Comparison of ENCODE assay signal across 4 cellular contexts in the genomic region with DNA sequence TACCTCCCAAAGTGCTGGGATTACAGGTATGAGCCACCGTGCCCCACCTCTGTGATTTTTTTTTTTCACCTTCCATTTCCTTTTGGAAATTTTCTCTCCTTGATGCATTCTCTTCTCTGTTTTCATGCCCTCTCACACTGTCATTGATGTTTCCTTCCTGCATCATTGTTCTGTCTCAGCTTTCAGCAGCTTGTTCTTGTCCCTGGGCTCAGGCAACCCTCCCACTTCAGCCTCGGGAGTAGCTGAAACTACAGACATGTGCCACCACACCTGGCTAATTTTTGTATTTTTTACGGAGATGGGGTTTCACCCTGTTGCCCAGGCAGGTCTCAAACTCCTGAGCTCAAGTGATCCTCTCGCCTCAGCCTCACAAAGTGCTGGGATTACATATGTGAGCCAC.
TF ChIP-seq lines count a peak whose summit lies in the region.

No MANE protein-coding gene starts in this region.

TF ChIP-seq in GM23338, 12 proteins besides CTCF, POLR2A, EP300 and RAD21 (continues in another document):
- TF ChIP-seq CREB1 (CRISPR knock-in tag; IDR thresholded peaks at IDR 0.05; ENCODE audit: low read depth) (no peak), JUNB (IDR thresholded peaks at IDR 0.05; ENCODE audit: unreplicated experiment) (no peak), REST (IDR thresholded peaks at IDR 0.05; ENCODE audit: unreplicated experiment) (no peak), POLR2AphosphoS5 (IDR thresholded peaks at IDR 0.05; ENCODE audit: low read depth) (no peak), NANOG (IDR thresholded peaks at IDR 0.05; ENCODE audit: borderline replicate concordance) (no peak)

TF ChIP-seq in HCT116, 20 proteins besides CTCF, POLR2A, EP300 and RAD21:
- TF ChIP-seq EZH2 (IDR thresholded peaks at IDR 0.05), result no peak
- no peak for TF ChIP-seq ZNF274 (IDR thresholded peaks at IDR 0.05; ENCODE audit: low read depth, low read length)
- no peak for TF ChIP-seq ELF1 (IDR thresholded peaks at IDR 0.05; ENCODE audit: borderline replicate concordance, low read depth)

TF ChIP-seq in H1, 55 proteins besides CTCF, POLR2A, EP300 and RAD21:
- TF ChIP-seq BCL11A (IDR thresholded peaks at IDR 0.05; ENCODE audit: low read depth in 2 of 2, low read length in 2 of 2) (no peak), SIN3A (conservative IDR thresholded peaks at IDR 0.05 in 1 of 2, IDR thresholded peaks at IDR 0.05 in 1 of 2; ENCODE audit: low read depth in 1 of 2, low read length in 2 of 2) (no peak), CBX8 (IDR thresholded peaks at IDR 0.05; ENCODE audit: borderline replicate concordance, low read depth, low read length) (no peak), SIX5 (IDR thresholded peaks at IDR 0.05; ENCODE audit: low read depth, low read length) (no peak), SRF (IDR thresholded peaks at IDR 0.05; ENCODE audit: low read depth, low read length) (no peak), GTF2F1 (IDR thresholded peaks at IDR 0.05; ENCODE audit: borderline replicate concordance, low read depth, low read length) (no peak), ATF3 (IDR thresholded peaks at IDR 0.05; ENCODE audit: insufficient read depth, low read depth, low read length) (no peak), HDAC2 (IDR thresholded peaks at IDR 0.05; ENCODE audit: borderline replicate concordance in 1 of 2, low read depth in 2 of 2, low read length in 2 of 2) (no peak), KDM5A (IDR thresholded peaks at IDR 0.05; ENCODE audit: low read length) (no peak), CHD1 (IDR thresholded peaks at IDR 0.05; ENCODE audit: low read depth, low read length) (no peak), JUN (IDR thresholded peaks at IDR 0.05; ENCODE audit: low read depth, low read length) (no peak), CBX5 (IDR thresholded peaks at IDR 0.05; ENCODE audit: low read depth, low read length) (no peak), NRF1 (IDR thresholded peaks at IDR 0.05; ENCODE audit: low read depth, low read length) (no peak), SUZ12 (IDR thresholded peaks at IDR 0.05; ENCODE audit: low read length) (no peak), SP2 (IDR thresholded peaks at IDR 0.05; ENCODE audit: low read length) (no peak), TAF7 (optimal IDR thresholded peaks at IDR 0.05; ENCODE audit: borderline replicate concordance, low read depth, low read length) (no peak), ZNF274 (IDR thresholded peaks at IDR 0.05; ENCODE audit: borderline replicate concordance, extremely low read depth, low read length) (no peak), RBBP5 (IDR thresholded peaks at IDR 0.05; ENCODE audit: borderline replicate concordance, low read depth, low read length) (no peak)

TF ChIP-seq in SK-N-SH, 30 proteins besides CTCF, POLR2A, EP300 and RAD21:
- TF ChIP-seq TEAD4 (IDR thresholded peaks at IDR 0.05; ENCODE audit: borderline replicate concordance, insufficient read depth), result no peak
- TF ChIP-seq FOXM1 (IDR thresholded peaks at IDR 0.05; ENCODE audit: low read depth), result no peak
- TF ChIP-seq EZH2phosphoT487 (IDR thresholded peaks at IDR 0.05; ENCODE audit: borderline replicate concordance, low read depth), result no peak
- TF ChIP-seq JUND (IDR thresholded peaks at IDR 0.05), result no peak
- TF ChIP-seq USF1 (IDR thresholded peaks at IDR 0.05; ENCODE audit: borderline replicate concordance, low read depth), result no peak
- TF ChIP-seq IRF3 (IDR thresholded peaks at IDR 0.05; ENCODE audit: low read depth, low read length), result no peak
- TF ChIP-seq RXRA (IDR thresholded peaks at IDR 0.05; ENCODE audit: borderline replicate concordance, low read depth), result no peak
- no peak for TF ChIP-seq MEF2A (IDR thresholded peaks at IDR 0.05; ENCODE audit: borderline replicate concordance, low read depth)
